8 cellular contexts compared by ENCODE assay signal in genomic region chrX:153334654-153335295, GRCh38. TPM values are rescaled to one million over a fixed set of nuclear protein-coding genes. Genes with fewer than 3 reads are reported as not detected.
DNase-seq lines count a peak whose midpoint lies in the region; ATAC-seq and TF ChIP-seq lines count a peak whose summit lies in the region.

No MANE protein-coding gene starts in this region.

- no peak for TF ChIP-seq EP300 in gastroesophageal sphincter (IDR thresholded peaks at IDR 0.05)

- ATAC-seq in gastroesophageal sphincter: no peak
- ATAC-seq in HG03565 (IDR thresholded peaks at IDR 0.05; ENCODE audit: unreplicated experiment): no peak
- no peak for ATAC-seq in HG02798 (IDR thresholded peaks at IDR 0.05; ENCODE audit: poor library complexity, unreplicated experiment)

- no peaks in the 10 kb centered on the region for H3K27me3 ChIP-seq in GM23248 (replicated peaks; ENCODE audit: insufficient read depth)
- no peaks in the 10 kb centered on the region for H3K27me3 ChIP-seq in gastroesophageal sphincter
- H3K27me3 ChIP-seq in skeletal muscle satellite cell (ENCODE audit: control insufficient read depth, insufficient read depth, low read length): peaks cover 9% of the 10 kb centered on the region

- no peaks in the 10 kb centered on the region for H3K36me3 ChIP-seq in GM23248 (ENCODE audit: low read depth)
- H3K36me3 ChIP-seq in gastroesophageal sphincter: no peaks in the 10 kb centered on the region
- H3K36me3 ChIP-seq in skeletal muscle satellite cell (ENCODE audit: insufficient read depth, low read length): peaks cover 3% of the 10 kb centered on the region

- TF ChIP-seq CTCF in VCaP (conservative IDR thresholded peaks at IDR 0.05) (no peak), gastroesophageal sphincter (IDR thresholded peaks at IDR 0.05) (no peak)

- H4K20me1 ChIP-seq in GM23248 (ENCODE audit: insufficient read depth): no peaks in the 10 kb centered on the region

- H3K9me2 ChIP-seq in GM23248 (ENCODE audit: insufficient read depth): no peaks in the 10 kb centered on the region

- H3K27ac ChIP-seq in GM23248 (peak overlapping the region; percentile 83), VCaP (peak overlapping the region; percentile 80), gastroesophageal sphincter (peak overlapping the region; percentile 7 to 78 (median 70))

- H3K4me3 ChIP-seq in GM23248: peak overlapping the region; percentile 81
- peak overlapping the region; percentile 72 to 73 for H3K4me3 ChIP-seq in gastroesophageal sphincter
- H3K4me3 ChIP-seq in skeletal muscle satellite cell (ENCODE audit: low read length): peak overlapping the region; percentile 81

- H3K9me3 ChIP-seq in GM23248 (ENCODE audit: low read depth) (no peaks in the 10 kb centered on the region), gastroesophageal sphincter (no peaks in the 10 kb centered on the region), skeletal muscle satellite cell (replicated peaks; ENCODE audit: low read length) (no peaks in the 10 kb centered on the region)

- in situ Hi-C loops in GM23248 (cut with MboI): no loop called here

- TF ChIP-seq POLR2A in gastroesophageal sphincter (IDR thresholded peaks at IDR 0.05): no peak

- DNase-seq in GM23248 (peak; percentile 14), SKM-1 treated with dmso at 0.1 percent for 144 hours (lab: John Stamatoyannopoulos, UW; ENCODE audit: unreplicated experiment) (no peak), NCI-H2081 (lab: John Stamatoyannopoulos, UW) (no peak)

- 6 to 15% methylated on average over 5 to 14 of the region's 16 CpGs for WGBS in GM23248 (ENCODE audit: low coverage in 1 of 2, low lambda C conversion rate in 2 of 2, missing lambda C conversion rate in 2 of 2), 2 experiments
- WGBS in gastroesophageal sphincter (ENCODE audit: low coverage in 1 of 2), 2 donors: 45% methylated on average over 8 of the region's 16 CpGs; no CpG with 5 or more reads in 1 of the 2 donors

- H3F3A ChIP-seq in GM23248 (ENCODE audit: insufficient read depth): peaks cover 3% of the 10 kb centered on the region; the same call in 1 of the 2 replicates

- H3K9ac ChIP-seq in GM23248 (peak overlapping the region; percentile 99), skeletal muscle satellite cell (ENCODE audit: low read depth, low read length) (peak overlapping the region; percentile 96)

- H3K4me2 ChIP-seq in GM23248 (ENCODE audit: unreplicated experiment) (peak overlapping the region; percentile 68), skeletal muscle satellite cell (ENCODE audit: low read length) (peak overlapping the region; percentile 78)

- H3K4me1 ChIP-seq in GM23248 (ENCODE audit: insufficient read depth): no peaks in the 10 kb centered on the region
- H3K4me1 ChIP-seq in gastroesophageal sphincter: peaks cover 0 to 18% (median 0%) of the 10 kb centered on the region in 3 donors
- peaks cover 12% of the 10 kb centered on the region for H3K4me1 ChIP-seq in skeletal muscle satellite cell (ENCODE audit: control insufficient read depth, insufficient read depth, low read length)

- no peak overlapping the region for H2AFZ ChIP-seq in GM23248

- peaks cover 52% of the 10 kb centered on the region for H3K79me2 ChIP-seq in GM23248 (ENCODE audit: insufficient read depth)

RNA-seq across cellular contexts. Expression of gene ZNF275, which starts 0.8 kb away (rescaled TPM):
- 11.5 and 12.0 TPM in 2 replicates for total RNA-seq in GM23248 (2014; rRNA removed; shearing (Covaris generic))
- polyA plus RNA-seq in GM23248 (2016; fragmentation: Nextera tagmentation; extraction: Ambion mirVana): 6.3 and 6.5 TPM in 2 replicates
- 10 to 100 TPM; 13.6 to 20.1 (median 16.2) TPM for total RNA-seq in gastroesophageal sphincter
- 5.8 and 6.1 TPM in 2 replicates for total RNA-seq in skeletal muscle satellite cell (2012; rRNA removed)

RNA-seq across cellular contexts. Expression of gene PNMA6F, which starts 13.2 kb away (rescaled TPM):
- not detected in 2 replicates for total RNA-seq in GM23248 (2014; rRNA removed; shearing (Covaris generic))
- not detected in 2 replicates for polyA plus RNA-seq in GM23248 (2016; fragmentation: Nextera tagmentation; extraction: Ambion mirVana)
- total RNA-seq in gastroesophageal sphincter: not detected
- total RNA-seq in skeletal muscle satellite cell (2012; rRNA removed): not detected in 2 replicates
